Comparison of ENCODE assay signal across 14 cellular contexts in the genomic region with DNA sequence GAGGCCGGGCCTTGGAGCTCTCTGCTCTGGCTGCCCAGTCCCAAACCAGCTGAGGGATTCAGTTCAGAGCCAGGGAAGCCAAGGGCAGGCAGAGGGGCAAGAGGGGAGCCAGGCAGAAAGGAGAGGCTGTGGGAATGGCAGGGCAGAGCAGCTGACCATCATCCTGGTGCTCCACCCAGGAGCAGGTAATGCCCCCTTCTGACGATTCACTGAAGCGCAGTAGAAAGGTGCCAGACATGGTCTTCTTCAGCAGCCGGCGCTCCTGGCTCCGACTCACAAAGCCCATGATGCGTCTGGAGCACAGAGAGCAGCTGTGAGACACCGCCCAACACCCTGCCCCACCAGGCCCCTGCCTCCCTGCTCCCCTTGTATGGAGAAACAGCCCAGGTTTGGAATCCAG. TPM values are rescaled to one million over a fixed set of nuclear protein-coding genes. Genes with fewer than 3 reads are reported as not detected.
DNase-seq lines count a peak whose midpoint lies in the region; ATAC-seq and TF ChIP-seq lines count a peak whose summit lies in the region.
"Had no signal": no experiment of that assay in that cellular context is flagged by ENCODE, and none has a peak within 500 bp of the region (broad histone marks: within the 10 kb centered on the region; RNA-seq: fewer than 3 reads in every experiment).

No MANE protein-coding gene starts in this region.

- no peak overlapping the region for H2AFZ ChIP-seq in OCI-LY7 (ENCODE audit: low read length)

- no peak overlapping the region for H3K4me2 ChIP-seq in OCI-LY7 (ENCODE audit: low read length)

- no TSS peak for BruUV-seq in OCI-LY7 (replicated peaks; lab: Mats Ljungman, UMichigan)

- no peaks in the 10 kb centered on the region for H3K9me2 ChIP-seq in OCI-LY7 (ENCODE audit: insufficient read depth, low read length)

- H3K9me3 ChIP-seq in OCI-LY7 (ENCODE audit: low read length), result no peaks in the 10 kb centered on the region
- H3K9me3 ChIP-seq: adrenal gland, Caco-2 had no signal

- H3K4me3 ChIP-seq in OCI-LY7 (ENCODE audit: low read depth, low read length, poor library complexity, severe bottlenecking) (no peak overlapping the region), fibroblast of villous mesenchyme (ENCODE audit: low read depth, low read length) (no peak overlapping the region)
- H3K4me3 ChIP-seq: adrenal gland had no signal

- H3K27ac ChIP-seq in 22Rv1 (no peak overlapping the region), OCI-LY7 (ENCODE audit: low read depth, low read length, poor library complexity, severe bottlenecking) (no peak overlapping the region)
- H3K27ac ChIP-seq: adrenal gland had no signal

- DNase-seq in ELR (ENCODE audit: low read depth) (peak; percentile 37), OCI-LY7 (ENCODE audit: low spot score) (no peak), fibroblast of villous mesenchyme (ENCODE audit: low read depth) (no peak), mesenteric fat pad (ENCODE audit: low spot score) (no peak)
- DNase-seq: activated CD4-positive, alpha-beta T cell treated with anti-CD3 and anti-CD28 coated beads, Interleukin-2, amount 10 ng/mL, durations not matched to agents 7 days and 5 days; adrenal gland; KBM-7; SHP77 had no signal

- intact Hi-C loops in OCI-LY7 (cut with micrococcal nuclease; ENCODE audit: unreplicated experiment), result no loop called here

- H3K79me2 ChIP-seq in OCI-LY7 (ENCODE audit: insufficient read depth, low read depth, low read length), result no peaks in the 10 kb centered on the region

- CTCF ChIA-PET in OCI-LY7 (lab: Charles Lee; ENCODE audit: unreplicated experiment), result interaction anchor here (1.2 kb wide), 1 partner anchor 13 kb away, joined by 4 read pairs; the partner anchor contains the start of gene STAT2

- H3K4me1 ChIP-seq in OCI-LY7 (ENCODE audit: insufficient read depth, low read length, poor library complexity, severe bottlenecking), result no peaks in the 10 kb centered on the region
- H3K4me1 ChIP-seq: adrenal gland, Caco-2 had no signal

- ATAC-seq in HG03045 (IDR thresholded peaks at IDR 0.05; ENCODE audit: unreplicated experiment) (no peak), HG03108 (IDR thresholded peaks at IDR 0.05; ENCODE audit: unreplicated experiment) (no peak), GM18511 (IDR thresholded peaks at IDR 0.05; ENCODE audit: unreplicated experiment) (no peak)

- POLR2A ChIA-PET in OCI-LY7 (lab: Charles Lee), result interaction anchor here (6.5 kb wide), 1 partner anchor 13 kb away, joined by 47 read pairs; the partner anchor contains the start of gene STAT2

- TF ChIP-seq CTCF in 22Rv1 (IDR thresholded peaks at IDR 0.05), result 0 out of 2 replicates have a peak, but pooled peaks have one; percentile 24
- peak; percentile 34; the same call in 1 of the 2 replicates for TF ChIP-seq CTCF in OCI-LY7 (conservative IDR thresholded peaks at IDR 0.05; ENCODE audit: low read length)
- peak; percentile 8 for TF ChIP-seq CTCF in fibroblast of villous mesenchyme (IDR thresholded peaks at IDR 0.05; ENCODE audit: insufficient read depth, low read depth, low read length)

- peaks cover 88% of the 10 kb centered on the region for H3K36me3 ChIP-seq in OCI-LY7 (ENCODE audit: insufficient read depth, low read length)

- H4K20me1 ChIP-seq in OCI-LY7 (ENCODE audit: insufficient read depth, low read length), result no peaks in the 10 kb centered on the region

RNA-seq across cellular contexts. Expression of gene IL23A, which starts 8.0 kb away (rescaled TPM):
- total RNA-seq in OCI-LY7 (2014; rRNA removed; shearing (Covaris generic)), result 16.3 and 18.3 TPM in 2 replicates
- total RNA-seq in OCI-LY7 (2022), result 9.8 and 12.7 TPM in 2 replicates
- total RNA-seq in fibroblast of villous mesenchyme, result 0.32 TPM in 1 of 2 replicates, not detected in the other
- total RNA-seq in mesenteric fat pad, result 0.55 TPM

RNA-seq across cellular contexts. Expression of gene PAN2, which starts 12.9 kb away (rescaled TPM):
- total RNA-seq in OCI-LY7 (2014; rRNA removed; shearing (Covaris generic)), result 69.9 and 106 TPM in 2 replicates
- total RNA-seq in OCI-LY7 (2022), result 117 and 132 TPM in 2 replicates
- 13.0 and 14.8 TPM in 2 replicates for total RNA-seq in fibroblast of villous mesenchyme
- total RNA-seq in mesenteric fat pad, result 38.7 TPM

RNA-seq across cellular contexts. Expression of gene STAT2, which starts 13.2 kb away (rescaled TPM):
- total RNA-seq in OCI-LY7 (2014; rRNA removed; shearing (Covaris generic)), result 75.3 and 89.0 TPM in 2 replicates
- total RNA-seq in OCI-LY7 (2022) (126 and 135 TPM in 2 replicates), fibroblast of villous mesenchyme (232 and 296 TPM in 2 replicates), mesenteric fat pad (216 TPM)

RNA-seq across cellular contexts. Expression of gene APOF, which starts 16.0 kb away (rescaled TPM):
- 0.16 TPM in 1 of 2 replicates, not detected in the other for total RNA-seq in OCI-LY7 (2014; rRNA removed; shearing (Covaris generic))
- 0.20 and 0.38 TPM in 2 replicates for total RNA-seq in OCI-LY7 (2022)
- not detected in 2 replicates for total RNA-seq in fibroblast of villous mesenchyme
- not detected for total RNA-seq in mesenteric fat pad
- total RNA-seq: activated CD4-positive, alpha-beta T cell treated with anti-CD3 and anti-CD28 coated beads, Interleukin-2, amount 10 ng/mL, durations not matched to agents 7 days and 5 days; adrenal gland; neural crest cell had no signal

RNA-seq across cellular contexts. Expression of gene CNPY2, which starts 30.9 kb away (rescaled TPM):
- 62.8 and 75.5 TPM in 2 replicates for total RNA-seq in OCI-LY7 (2014; rRNA removed; shearing (Covaris generic))
- 80.2 and 85.5 TPM in 2 replicates for total RNA-seq in OCI-LY7 (2022)
- total RNA-seq in fibroblast of villous mesenchyme, result 94.7 and 113 TPM in 2 replicates
- total RNA-seq in mesenteric fat pad, result 87.9 TPM
